In genomic region chr10:98270786-98271185, GRCh38 we compare ENCODE assay signal across 23 cellular contexts. TPM values are rescaled to one million over a fixed set of nuclear protein-coding genes. Genes with fewer than 3 reads are reported as not detected.
"Had no signal": no experiment of that assay in that cellular context is flagged by ENCODE, and none has a peak within 500 bp of the region (broad histone marks: within the 10 kb centered on the region; RNA-seq: fewer than 3 reads in every experiment).

No MANE protein-coding gene starts in this region.

- H3K4me3 ChIP-seq: adrenal gland, esophagus squamous epithelium, left lung, lung, ovary, right lobe of liver, skin epidermis, testis had no signal

- H3K4me3 Mint-ChIP-seq: activated CD4-positive, alpha-beta T cell treated with anti-CD3 and anti-CD28 coated beads for 36 hours; activated CD8-positive, alpha-beta T cell treated with anti-CD3 and anti-CD28 coated beads, Interleukin-2, amount 10 ng/mL, durations not matched to agents 7 days and 5 days; activated naive CD4-positive, alpha-beta T cell treated with anti-CD3 and anti-CD28 coated beads for 36 hours; activated naive CD8-positive, alpha-beta T cell treated with anti-CD3 and anti-CD28 coated beads for 36 hours; T-cell had no signal

- H3K36me3 ChIP-seq: adrenal gland, esophagus squamous epithelium, left lung, ovary, right lobe of liver had no signal

- DNase-seq: activated CD4-positive, alpha-beta T cell treated with anti-CD3 and anti-CD28 coated beads for 36 hours; activated CD4-positive, CD25-positive, alpha-beta regulatory T cell; activated CD8-positive, alpha-beta T cell treated with anti-CD3 and anti-CD28 coated beads, Interleukin-2, amount 10 ng/mL, durations not matched to agents 7 days and 5 days; activated effector memory CD4-positive, alpha-beta T cell treated with Interleukin-2 at 50 U/mL for 16 hours; activated naive CD4-positive, alpha-beta T cell treated with anti-CD3 and anti-CD28 coated beads for 36 hours; activated naive CD8-positive, alpha-beta T cell treated with anti-CD3 and anti-CD28 coated beads for 36 hours; caudate nucleus; esophagus squamous epithelium; foreskin melanocyte; left lung; ovary; stimulated activated CD4-positive, alpha-beta T cell treated with anti-CD3 and anti-CD28 coated beads, Interleukin-12 subunit alpha, Interleukin-12 subunit beta, amount 100 ng/mL, for 4 hours; stimulated activated CD4-positive, alpha-beta T cell treated with anti-CD3 and anti-CD28 coated beads, Interleukin-4, amount 100 ng/mL, for 1 hour; stimulated activated naive CD8-positive, alpha-beta T cell treated with anti-CD3 and anti-CD28 coated beads, Interleukin-15, Interleukin-2, amounts not matched to agents 100 U/mL and 50 U/mL, for 24 hours; T-cell; trophoblast cell had no signal

- H3K36me3 Mint-ChIP-seq: activated naive CD8-positive, alpha-beta T cell treated with anti-CD3 and anti-CD28 coated beads for 36 hours; brain; T-cell had no signal

- H3K27ac ChIP-seq: left lung, ovary, right lobe of liver, skin epidermis, testis had no signal

- H3K4me1 Mint-ChIP-seq: activated naive CD8-positive, alpha-beta T cell treated with anti-CD3 and anti-CD28 coated beads for 36 hours had no signal

- H3K9me3 Mint-ChIP-seq: activated naive CD4-positive, alpha-beta T cell treated with anti-CD3 and anti-CD28 coated beads for 36 hours; activated naive CD8-positive, alpha-beta T cell treated with anti-CD3 and anti-CD28 coated beads for 36 hours; brain; nephron; T-cell had no signal

- H3K9me3 ChIP-seq: adrenal gland, esophagus squamous epithelium, left lung, ovary, right lobe of liver, testis had no signal

- H3K27ac Mint-ChIP-seq: activated CD4-positive, alpha-beta T cell treated with anti-CD3 and anti-CD28 coated beads for 36 hours; activated CD8-positive, alpha-beta T cell treated with anti-CD3 and anti-CD28 coated beads, Interleukin-2, amount 10 ng/mL, durations not matched to agents 7 days and 5 days; activated naive CD4-positive, alpha-beta T cell treated with anti-CD3 and anti-CD28 coated beads for 36 hours; activated naive CD8-positive, alpha-beta T cell treated with anti-CD3 and anti-CD28 coated beads for 36 hours; T-cell had no signal

- ATAC-seq: activated CD4-positive, alpha-beta T cell treated with anti-CD3 and anti-CD28 coated beads for 36 hours; activated CD8-positive, alpha-beta T cell treated with anti-CD3 and anti-CD28 coated beads, Interleukin-2, amount 10 ng/mL, durations not matched to agents 7 days and 5 days; left lung; stimulated activated naive CD8-positive, alpha-beta T cell treated with anti-CD3 and anti-CD28 coated beads, Interleukin-15, Interleukin-2, amounts not matched to agents 100 U/mL and 50 U/mL, for 24 hours; T-cell had no signal

- H3K27me3 ChIP-seq: adrenal gland, ovary, right lobe of liver, testis had no signal

RNA-seq across cellular contexts. Expression of gene LOXL4, which starts 2.8 kb away (rescaled TPM):
- total RNA-seq: activated CD4-positive, alpha-beta T cell treated with anti-CD3 and anti-CD28 coated beads for 36 hours; activated CD8-positive, alpha-beta T cell treated with anti-CD3 and anti-CD28 coated beads, Interleukin-2, amount 10 ng/mL, durations not matched to agents 7 days and 5 days; activated naive CD4-positive, alpha-beta T cell treated with anti-CD3 and anti-CD28 coated beads for 36 hours; activated naive CD8-positive, alpha-beta T cell treated with anti-CD3 and anti-CD28 coated beads for 36 hours had no signal
